ENCODE assay signal across 18 cellular contexts in genomic region chr5:105968961-105969360, GRCh38.
"Had no signal": no experiment of that assay in that cellular context is flagged by ENCODE, and none has a peak within 500 bp of the region (broad histone marks: within the 10 kb centered on the region; RNA-seq: fewer than 3 reads in every experiment).

No MANE protein-coding gene starts in this region.

- H3K9ac ChIP-seq: parathyroid adenoma had no signal

- H3K27me3 ChIP-seq: breast epithelium, heart right ventricle, neutrophil, sigmoid colon, upper lobe of right lung had no signal

- H3K4me1 Mint-ChIP-seq: activated CD4-positive, alpha-beta T cell treated with anti-CD3 and anti-CD28 coated beads, Interleukin-2, amount 10 ng/mL, durations not matched to agents 7 days and 5 days; activated naive CD4-positive, alpha-beta T cell treated with anti-CD3 and anti-CD28 coated beads, Interleukin-2, amount 10 ng/mL, durations not matched to agents 7 days and 5 days; activated naive CD8-positive, alpha-beta T cell treated with anti-CD3 and anti-CD28 coated beads, Interleukin-2, amount 50 U/mL, for 24 hours; immature natural killer cell; naive thymus-derived CD4-positive, alpha-beta T cell; stimulated activated naive B cell treated with anti-CD40 and anti-IgM and Interleukin-4, amounts not matched to agents 10 μg/mL and 1 μg/mL and 100 μg/mL, for 72 hours had no signal

- H2AFZ ChIP-seq: parathyroid adenoma had no signal

- H3K36me3 Mint-ChIP-seq: activated naive CD4-positive, alpha-beta T cell treated with anti-CD3 and anti-CD28 coated beads, Interleukin-2, amount 10 ng/mL, durations not matched to agents 7 days and 5 days; immature natural killer cell; naive thymus-derived CD4-positive, alpha-beta T cell; stimulated activated naive B cell treated with anti-CD40 and anti-IgM and Interleukin-4, amounts not matched to agents 10 μg/mL and 1 μg/mL and 100 μg/mL, for 72 hours had no signal

- H3K9me3 ChIP-seq: breast epithelium, neutrophil, sigmoid colon, upper lobe of right lung had no signal

- H3K4me3 Mint-ChIP-seq: activated CD4-positive, alpha-beta T cell treated with anti-CD3 and anti-CD28 coated beads, Interleukin-2, amount 10 ng/mL, durations not matched to agents 7 days and 5 days; activated CD8-positive, alpha-beta T cell treated with anti-CD3 and anti-CD28 coated beads, Interleukin-2, amount 10 ng/mL, durations not matched to agents 7 days and 5 days; activated naive CD4-positive, alpha-beta T cell treated with anti-CD3 and anti-CD28 coated beads, Interleukin-2, amount 10 ng/mL, durations not matched to agents 7 days and 5 days; activated naive CD8-positive, alpha-beta T cell treated with anti-CD3 and anti-CD28 coated beads, Interleukin-2, amount 50 U/mL, for 24 hours; activated T-cell treated with anti-CD3 and anti-CD28 coated beads, Interleukin-2, amount 50 U/mL, for 24 hours; effector memory CD8-positive, alpha-beta T cell; immature natural killer cell; naive thymus-derived CD4-positive, alpha-beta T cell; stimulated activated naive B cell treated with anti-CD40 and anti-IgM and Interleukin-4, amounts not matched to agents 10 μg/mL and 1 μg/mL and 100 μg/mL, for 72 hours had no signal

- H3K27ac Mint-ChIP-seq: activated CD4-positive, alpha-beta T cell treated with anti-CD3 and anti-CD28 coated beads, Interleukin-2, amount 10 ng/mL, durations not matched to agents 7 days and 5 days; activated CD8-positive, alpha-beta T cell treated with anti-CD3 and anti-CD28 coated beads, Interleukin-2, amount 10 ng/mL, durations not matched to agents 7 days and 5 days; activated naive CD4-positive, alpha-beta T cell treated with anti-CD3 and anti-CD28 coated beads, Interleukin-2, amount 10 ng/mL, durations not matched to agents 7 days and 5 days; activated naive CD8-positive, alpha-beta T cell treated with anti-CD3 and anti-CD28 coated beads, Interleukin-2, amount 50 U/mL, for 24 hours; activated T-cell treated with anti-CD3 and anti-CD28 coated beads, Interleukin-2, amount 50 U/mL, for 24 hours; effector memory CD8-positive, alpha-beta T cell; immature natural killer cell; naive thymus-derived CD4-positive, alpha-beta T cell; stimulated activated naive B cell treated with anti-CD40 and anti-IgM and Interleukin-4, amounts not matched to agents 10 μg/mL and 1 μg/mL and 100 μg/mL, for 72 hours had no signal

- H3K4me3 ChIP-seq: breast epithelium, heart right ventricle, sigmoid colon, upper lobe of right lung had no signal

- ATAC-seq: activated CD8-positive, alpha-beta T cell treated with anti-CD3 and anti-CD28 coated beads, Interleukin-2, amount 10 ng/mL, durations not matched to agents 7 days and 5 days; activated naive CD8-positive, alpha-beta T cell treated with anti-CD3 and anti-CD28 coated beads, Interleukin-2, amount 50 U/mL, for 24 hours; effector memory CD8-positive, alpha-beta T cell; heart right ventricle; naive thymus-derived CD4-positive, alpha-beta T cell; stimulated activated naive B cell treated with anti-CD40 and anti-IgM and Interleukin-4, amounts not matched to agents 10 μg/mL and 1 μg/mL and 100 μg/mL, for 72 hours; upper lobe of right lung had no signal

- H3K27me3 Mint-ChIP-seq: activated CD4-positive, alpha-beta T cell treated with anti-CD3 and anti-CD28 coated beads, Interleukin-2, amount 10 ng/mL, durations not matched to agents 7 days and 5 days; activated naive CD4-positive, alpha-beta T cell treated with anti-CD3 and anti-CD28 coated beads, Interleukin-2, amount 10 ng/mL, durations not matched to agents 7 days and 5 days; activated naive CD8-positive, alpha-beta T cell treated with anti-CD3 and anti-CD28 coated beads, Interleukin-2, amount 50 U/mL, for 24 hours; activated T-cell treated with anti-CD3 and anti-CD28 coated beads, Interleukin-2, amount 50 U/mL, for 24 hours; effector memory CD8-positive, alpha-beta T cell; naive thymus-derived CD4-positive, alpha-beta T cell; stimulated activated naive B cell treated with anti-CD40 and anti-IgM and Interleukin-4, amounts not matched to agents 10 μg/mL and 1 μg/mL and 100 μg/mL, for 72 hours had no signal

- H3K79me2 ChIP-seq: parathyroid adenoma had no signal

- DNase-seq: activated CD4-positive, alpha-beta T cell treated with anti-CD3 and anti-CD28 coated beads, Interleukin-2, amount 10 ng/mL, durations not matched to agents 7 days and 5 days; activated CD8-positive, alpha-beta T cell treated with anti-CD3 and anti-CD28 coated beads, Interleukin-2, amount 10 ng/mL, durations not matched to agents 7 days and 5 days; activated naive CD4-positive, alpha-beta T cell treated with anti-CD3 and anti-CD28 coated beads, Interleukin-2, amount 10 ng/mL, durations not matched to agents 7 days and 5 days; activated naive CD8-positive, alpha-beta T cell treated with anti-CD3 and anti-CD28 coated beads, Interleukin-2, amount 50 U/mL, for 24 hours; activated T-cell treated with anti-CD3 and anti-CD28 coated beads, Interleukin-2, amount 50 U/mL, for 24 hours; dermis blood vessel endothelial cell; effector memory CD8-positive, alpha-beta T cell; heart right ventricle; immature natural killer cell; mesendoderm; naive thymus-derived CD4-positive, alpha-beta T cell; sigmoid colon; stimulated activated naive B cell treated with anti-CD40 and anti-IgM and Interleukin-4, amounts not matched to agents 10 μg/mL and 1 μg/mL and 100 μg/mL, for 72 hours; T1000; upper lobe of right lung had no signal

- H3K27ac ChIP-seq: breast epithelium, heart right ventricle, neutrophil, parathyroid adenoma, sigmoid colon, upper lobe of right lung had no signal

- H3K36me3 ChIP-seq: breast epithelium, heart right ventricle, neutrophil, sigmoid colon, upper lobe of right lung had no signal

- H3K4me1 ChIP-seq: breast epithelium, heart right ventricle, parathyroid adenoma, sigmoid colon, upper lobe of right lung had no signal
